ENCODE assay signal across 12 cellular contexts in genomic region chr2:176122266-176122632, GRCh38. TPM values are rescaled to one million over a fixed set of nuclear protein-coding genes. Genes with fewer than 3 reads are reported as not detected.
DNase-seq lines count a peak whose midpoint lies in the region; ATAC-seq and TF ChIP-seq lines count a peak whose summit lies in the region.
"Had no signal": no experiment of that assay in that cellular context is flagged by ENCODE, and none has a peak within 500 bp of the region (broad histone marks: within the 10 kb centered on the region; RNA-seq: fewer than 3 reads in every experiment).

No MANE protein-coding gene starts in this region.

- ATAC-seq in Right ventricle myocardium superior (ENCODE audit: poor library complexity) (peak; percentile 12), left ventricle myocardium superior (no peak), GM19455 (IDR thresholded peaks at IDR 0.05; ENCODE audit: unreplicated experiment) (no peak)
- ATAC-seq in naive thymus-derived CD4-positive, alpha-beta T cell = peak; percentile 31

- POLR2A ChIA-PET in naive thymus-derived CD4-positive, alpha-beta T cell (lab: Charles Lee) = interaction anchor here (0.5 kb wide), 1 partner anchor 1009 kb away, joined by 4 read pairs; no protein-coding TSS in a partner anchor

- H3K36me3 ChIP-seq in effector memory CD4-positive, alpha-beta T cell (ENCODE audit: control insufficient read depth, insufficient read depth, low read length) = no peaks in the 10 kb centered on the region
- H3K36me3 ChIP-seq in naive thymus-derived CD4-positive, alpha-beta T cell (ENCODE audit: control insufficient read depth in 2 of 3, insufficient read depth in 3 of 3, low read length in 3 of 3) = no peaks in the 10 kb centered on the region
- no peaks in the 10 kb centered on the region for H3K36me3 ChIP-seq in uterus

- no peak for DNase-seq in Right ventricle myocardium superior
- no peak for DNase-seq in left ventricle myocardium superior
- DNase-seq in effector memory CD4-positive, alpha-beta T cell = no peak
- DNase-seq in naive thymus-derived CD4-positive, alpha-beta T cell = no peak
- no peak for DNase-seq in uterus
- no peak for DNase-seq in NCI-H226
- no peak for DNase-seq in stimulated activated CD4-positive, alpha-beta T cell treated with anti-CD3 and anti-CD28 coated beads, Interleukin-2, amount 100 ng/mL, for 24 hours
- DNase-seq: DND-41 had no signal

- H3K27ac Mint-ChIP-seq in naive thymus-derived CD4-positive, alpha-beta T cell = peak overlapping the region in 1 of 9 donors; percentile 52

- no peak overlapping the region for H3K27ac ChIP-seq in effector memory CD4-positive, alpha-beta T cell (ENCODE audit: insufficient read depth, low read length, poor library complexity, severe bottlenecking)
- no peak overlapping the region for H3K27ac ChIP-seq in naive thymus-derived CD4-positive, alpha-beta T cell (ENCODE audit: low read depth, low read length)
- H3K27ac ChIP-seq in uterus = peak overlapping the region; percentile 98 to 99

- H3K27me3 ChIP-seq in effector memory CD4-positive, alpha-beta T cell (replicated peaks; ENCODE audit: control insufficient read depth, insufficient read depth, low read length, poor library complexity, severe bottlenecking) = peaks cover 92% of the 10 kb centered on the region
- peaks cover 21 to 83% of the 10 kb centered on the region in 2 donors for H3K27me3 ChIP-seq in naive thymus-derived CD4-positive, alpha-beta T cell (ENCODE audit: control insufficient read depth in 2 of 2, insufficient read depth in 2 of 2, low read length in 2 of 2)
- H3K27me3 ChIP-seq in uterus = no peaks in the 10 kb centered on the region

- peaks cover 77 to 88% (median 80%) of the 10 kb centered on the region in 5 donors for H3K27me3 Mint-ChIP-seq in naive thymus-derived CD4-positive, alpha-beta T cell

- H3K9me3 ChIP-seq in effector memory CD4-positive, alpha-beta T cell (ENCODE audit: control insufficient read depth, low read length) = no peaks in the 10 kb centered on the region
- no peaks in the 10 kb centered on the region for H3K9me3 ChIP-seq in naive thymus-derived CD4-positive, alpha-beta T cell (ENCODE audit: control insufficient read depth in 2 of 3, low read length in 3 of 3)
- no peaks in the 10 kb centered on the region for H3K9me3 ChIP-seq in uterus

- H3K9me3 Mint-ChIP-seq in naive thymus-derived CD4-positive, alpha-beta T cell = peaks cover 0 to 22% (median 6%) of the 10 kb centered on the region in 11 donors
- H3K9me3 Mint-ChIP-seq: central memory CD8-positive, alpha-beta T cell had no signal

- peaks cover 0 to 30% (median 15%) of the 10 kb centered on the region in 7 donors for H3K4me1 Mint-ChIP-seq in naive thymus-derived CD4-positive, alpha-beta T cell

- H3K4me1 ChIP-seq in effector memory CD4-positive, alpha-beta T cell (ENCODE audit: control insufficient read depth, insufficient read depth, low read length, poor library complexity, severe bottlenecking) = peaks cover 17% of the 10 kb centered on the region
- peaks cover 0 to 15% of the 10 kb centered on the region in 2 donors for H3K4me1 ChIP-seq in naive thymus-derived CD4-positive, alpha-beta T cell (ENCODE audit: control insufficient read depth in 2 of 2, insufficient read depth in 2 of 2, low read length in 2 of 2)
- H3K4me1 ChIP-seq in uterus = no peaks in the 10 kb centered on the region

- intact Hi-C loops in Right ventricle myocardium superior (cut with DNase I) (loop anchor here (10.0 kb wide), 2 partner anchors 693 to 1023 kb away; no protein-coding TSS in a partner anchor), left ventricle myocardium superior (cut with micrococcal nuclease) (no loop called here), uterus (cut with DNase I; ENCODE audit: low total_unique reads) (loop anchor here (10.0 kb wide), 2 partner anchors 693 to 1143 kb away; partner anchors contain the start of gene NFE2L2)
- intact Hi-C loops in naive thymus-derived CD4-positive, alpha-beta T cell (cut with micrococcal nuclease) = loop anchor here (10.0 kb wide), 3 partner anchors 1213 to 1787 kb away; partner anchors contain the start of gene SP9 (in 1 of the 2)

- H3K36me3 Mint-ChIP-seq in naive thymus-derived CD4-positive, alpha-beta T cell = peaks cover 0 to 5% (median 2%) of the 10 kb centered on the region in 5 donors

- H3K4me3 ChIP-seq in effector memory CD4-positive, alpha-beta T cell (ENCODE audit: insufficient read depth, low read depth, low read length, poor library complexity, severe bottlenecking) = peak overlapping the region; percentile 16
- H3K4me3 ChIP-seq in naive thymus-derived CD4-positive, alpha-beta T cell (ENCODE audit: low read length) = peak overlapping the region; percentile 33
- peak overlapping the region; percentile 51 to 78 for H3K4me3 ChIP-seq in uterus

- no peak for TF ChIP-seq CTCF in uterus (IDR thresholded peaks at IDR 0.05)

- peak overlapping the region in 8 of 10 donors; percentile 60 to 85 (median 76) for H3K4me3 Mint-ChIP-seq in naive thymus-derived CD4-positive, alpha-beta T cell
- H3K4me3 Mint-ChIP-seq: central memory CD8-positive, alpha-beta T cell had no signal

- CTCF ChIA-PET in naive thymus-derived CD4-positive, alpha-beta T cell (lab: Charles Lee) = interaction anchor here (1.2 kb wide), 1 partner anchor 12 kb away, joined by 3 read pairs; no protein-coding TSS in a partner anchor

- no peak for TF ChIP-seq POLR2A in uterus (IDR thresholded peaks at IDR 0.05)

RNA-seq across cellular contexts. Expression of gene HOXD9, which starts 0.3 kb away (rescaled TPM):
- not detected for total RNA-seq in Right ventricle myocardium superior
- not detected for total RNA-seq in left ventricle myocardium superior
- not detected for total RNA-seq in naive thymus-derived CD4-positive, alpha-beta T cell
- polyA plus RNA-seq in naive thymus-derived CD4-positive, alpha-beta T cell = not detected
- 10 to 100 TPM in 3 of 4 donors, 1 to 10 TPM in 1; 3.8 to 78.1 (median 46.4) TPM for total RNA-seq in uterus
- total RNA-seq: T-helper 2 cell treated with Interferon-gamma antibody and Interleukin-4, amounts not matched to agents 100 ng/mL and 5 ng/mL, for 36 hours had no signal

RNA-seq across cellular contexts. Expression of gene HOXD10, which starts 5.7 kb away (rescaled TPM):
- total RNA-seq in Right ventricle myocardium superior (not detected), left ventricle myocardium superior (not detected), uterus (10 to 100 TPM in 3 of 4 donors, 1 to 10 TPM in 1; 6.8 to 81.0 (median 53.6) TPM)
- total RNA-seq in naive thymus-derived CD4-positive, alpha-beta T cell = not detected
- polyA plus RNA-seq in naive thymus-derived CD4-positive, alpha-beta T cell = not detected
- total RNA-seq: T-helper 2 cell treated with Interferon-gamma antibody and Interleukin-4, amounts not matched to agents 100 ng/mL and 5 ng/mL, for 36 hours had no signal

RNA-seq across cellular contexts. Expression of gene HOXD8, which starts 7.3 kb away (rescaled TPM):
- total RNA-seq in Right ventricle myocardium superior (0.32 TPM), left ventricle myocardium superior (0.92 TPM), uterus (10 to 100 TPM; 25.8 to 75.6 (median 48.0) TPM)
- not detected for total RNA-seq in naive thymus-derived CD4-positive, alpha-beta T cell
- polyA plus RNA-seq in naive thymus-derived CD4-positive, alpha-beta T cell = not detected
- total RNA-seq: T-helper 2 cell treated with Interferon-gamma antibody and Interleukin-4, amounts not matched to agents 100 ng/mL and 5 ng/mL, for 36 hours had no signal

RNA-seq across cellular contexts. Expression of gene HOXD11, which starts 15.2 kb away (rescaled TPM):
- total RNA-seq in Right ventricle myocardium superior (not detected), left ventricle myocardium superior (not detected), uterus (10 to 100 TPM in 1 of 4 donors, 1 to 10 TPM in 1, under 1 TPM in 1, not detected in 1; 0.88 to 34.6 (median 8.6) TPM)
- not detected for total RNA-seq in naive thymus-derived CD4-positive, alpha-beta T cell
- polyA plus RNA-seq in naive thymus-derived CD4-positive, alpha-beta T cell = not detected
- total RNA-seq: T-helper 2 cell treated with Interferon-gamma antibody and Interleukin-4, amounts not matched to agents 100 ng/mL and 5 ng/mL, for 36 hours had no signal

RNA-seq across cellular contexts. Expression of gene HOXD12, which starts 22.7 kb away (rescaled TPM):
- not detected for total RNA-seq in Right ventricle myocardium superior
- not detected for total RNA-seq in left ventricle myocardium superior
- not detected for total RNA-seq in naive thymus-derived CD4-positive, alpha-beta T cell
- polyA plus RNA-seq in naive thymus-derived CD4-positive, alpha-beta T cell = not detected
- under 1 TPM in 1 of 4 donors, not detected in 3; 0.76 TPM for total RNA-seq in uterus
- total RNA-seq: renal cortical epithelial cell; T-helper 2 cell treated with Interferon-gamma antibody and Interleukin-4, amounts not matched to agents 100 ng/mL and 5 ng/mL, for 36 hours had no signal

Comparison
In these comparisons a context has a peak if more than half of its experiments do, and no peak if none do; other contexts are left out.
1. ATAC-seq: peak in Right ventricle myocardium superior (single experiment) and naive thymus-derived CD4-positive, alpha-beta T cell (single experiment); none in left ventricle myocardium superior (single experiment) and GM19455 (single experiment).
2. H3K27ac ChIP-seq: peak in uterus (2 of 2); none in effector memory CD4-positive, alpha-beta T cell (single experiment) and naive thymus-derived CD4-positive, alpha-beta T cell (single experiment).
3. RNA of gene HOXD8, which starts 7.3 kb away (total RNA-seq): 25.8 to 75.6 TPM in uterus; 0.92 TPM in left ventricle myocardium superior (single experiment), 0.32 TPM in Right ventricle myocardium superior (single experiment) and not detected in naive thymus-derived CD4-positive, alpha-beta T cell; every median in the first group is over 10 times any median in the second.
4. Peak in every context shown above with its lines, with median percentiles within 50 percentile points of each other: H3K4me3 ChIP-seq.